17 cellular contexts compared by ENCODE assay signal in the genomic region with DNA sequence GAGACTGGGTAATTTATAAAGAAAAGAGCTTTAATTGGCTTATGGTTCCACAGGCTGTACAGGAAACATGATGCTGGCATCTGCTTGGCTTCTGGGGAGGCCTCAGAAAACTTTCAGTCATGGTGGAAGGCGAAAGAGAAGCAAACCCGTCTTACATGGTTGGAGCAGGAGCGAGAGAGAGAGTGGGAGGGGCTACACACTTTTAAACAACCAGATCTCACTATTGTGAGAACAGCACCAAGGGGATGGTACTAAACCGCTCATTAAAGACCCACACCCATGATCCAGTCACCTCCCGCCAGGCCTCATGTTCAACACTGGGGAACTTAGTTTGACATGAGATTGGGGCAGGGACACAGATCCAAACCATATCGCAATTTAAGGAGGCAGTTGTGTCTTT.
DNase-seq lines count a peak whose midpoint lies in the region; ATAC-seq, FAIRE-seq and TF ChIP-seq lines count a peak whose summit lies in the region.
"Had no signal": no experiment of that assay in that cellular context is flagged by ENCODE, and none has a peak within 500 bp of the region (broad histone marks: within the 10 kb centered on the region; RNA-seq: fewer than 3 reads in every experiment).

No MANE protein-coding gene starts in this region.

- H3K27ac Mint-ChIP-seq in H9 (0 out of 7 replicates have a peak overlapping the region, but pooled peaks of 1 of the 3 experiments have one; percentile 7), endodermal cell (peak overlapping the region; percentile 40)

- no peaks in the 10 kb centered on the region for H4K20me1 ChIP-seq in H9 (ENCODE audit: control insufficient read depth, insufficient read depth, insufficient read length)

- H3K36me3 ChIP-seq in endodermal cell (ENCODE audit: control insufficient read depth, insufficient read depth, low read length), result peaks cover 25% of the 10 kb centered on the region

- no peaks in the 10 kb centered on the region for H3K9me3 ChIP-seq in H9 (ENCODE audit: control insufficient read depth, low read depth, low read length)
- H3K9me3 ChIP-seq in endodermal cell (ENCODE audit: control insufficient read depth, low read length), result no peaks in the 10 kb centered on the region

- no peak overlapping the region for H2BK5ac ChIP-seq in H9 (ENCODE audit: insufficient read length, low read length)

- H4K8ac ChIP-seq in H9 (replicated peaks; ENCODE audit: insufficient read length, low read depth, low read length), result no peak overlapping the region

- WGBS in H9 (ENCODE audit: extremely low coverage, insufficient read length, low lambda C conversion rate), result no CpG with 5 or more reads among the region's 6 CpGs
- WGBS in endodermal cell (ENCODE audit: insufficient coverage in 1 of 2, insufficient read length in 1 of 2), 2 experiments, result 96 to 97% methylated on average over 5 to 6 of the region's 6 CpGs

- no peak overlapping the region for H3T11ph ChIP-seq in H9 (ENCODE audit: low read length)

- no peaks in the 10 kb centered on the region for H3K4me1 ChIP-seq in H9 (ENCODE audit: insufficient read depth, low read length)
- no peaks in the 10 kb centered on the region for H3K4me1 ChIP-seq in endodermal cell (ENCODE audit: control insufficient read depth, insufficient read depth, low read length)

- no peak overlapping the region for H3K18ac ChIP-seq in H9 (ENCODE audit: insufficient read length, low read depth, low read length)

- H3K36me3 Mint-ChIP-seq in H9 (ENCODE audit: insufficient read depth in 1 of 3, low read depth in 3 of 3) (peaks cover 2 to 12% (median 10%) of the 10 kb centered on the region in 3 experiments; a peak in 6 of 7 replicates), endodermal cell (ENCODE audit: low read depth) (peaks cover 33% of the 10 kb centered on the region)

- H3K23me2 ChIP-seq in H9 (ENCODE audit: insufficient read length, low read depth, low read length, poor library complexity, severe bottlenecking), result no peaks in the 10 kb centered on the region

- no peak overlapping the region for H2BK12ac ChIP-seq in H9 (ENCODE audit: insufficient read length, low read depth, low read length)

- no peak for DNase-seq in GM12892 (ENCODE audit: insufficient read length)
- DNase-seq in H9, result peak; percentile 25
- no peak for DNase-seq in endodermal cell
- no peak for DNase-seq in cardiac septum (ENCODE audit: low spot score)
- no peak for DNase-seq in NCI-H1105 (lab: John Stamatoyannopoulos, UW)
- DNase-seq: C1 segment of cervical spinal cord; Calu3; CD4-positive, alpha-beta memory T cell; COR-L47; DMS153; DND-41; GDM1; H7 had no signal

- H3K9me3 Mint-ChIP-seq in H9 (no peaks in the 10 kb centered on the region), endodermal cell (no peaks in the 10 kb centered on the region)

- intact Hi-C loops in cardiac septum (cut with DNase I), result no loop called here

- no peak overlapping the region for H3K9ac ChIP-seq in H9 (ENCODE audit: extremely low read depth, insufficient read length, low read length)
- H3K9ac ChIP-seq in endodermal cell (ENCODE audit: extremely low read depth, low read length, poor library complexity, severe bottlenecking), result no peak overlapping the region

- no peak overlapping the region for H2BK15ac ChIP-seq in H9 (ENCODE audit: low read depth, low read length)

- no peak overlapping the region for H2AFZ ChIP-seq in H9 (ENCODE audit: low read length)

- H3K4ac ChIP-seq in H9 (ENCODE audit: low read depth, low read length), result no peak overlapping the region

- peaks cover 5 to 9% of the 10 kb centered on the region in 2 experiments; a peak in 3 of 4 replicates for H3K4me1 Mint-ChIP-seq in H9
- no peaks in the 10 kb centered on the region for H3K4me1 Mint-ChIP-seq in endodermal cell

- H4K5ac ChIP-seq in H9 (ENCODE audit: insufficient read length, low read depth, low read length), result no peak overlapping the region

- H3K79me1 ChIP-seq in H9 (ENCODE audit: insufficient read depth, low read depth, low read length, poor library complexity, severe bottlenecking), result no peaks in the 10 kb centered on the region

- ATAC-seq in HG03175 (IDR thresholded peaks at IDR 0.05; ENCODE audit: unreplicated experiment), result no peak
- ATAC-seq: GM12878, HCT116 had no signal

- no peak overlapping the region for H3K4me2 ChIP-seq in H9 (ENCODE audit: insufficient read depth, insufficient read length, low read length)

- H2BK120ac ChIP-seq in H9 (ENCODE audit: low read depth, low read length, poor library complexity, severe bottlenecking), result no peak overlapping the region

- peak; percentile 67 for FAIRE-seq in GM12892 (lab: Jason Lieb, UNC)
- FAIRE-seq: GM12878, H1 had no signal

- H3K56ac ChIP-seq in H9 (ENCODE audit: insufficient read length, low read depth, low read length), result no peak overlapping the region

- TF ChIP-seq POLR2A in GM12892 (IDR thresholded peaks at IDR 0.05; ENCODE audit: low read depth, low read length), result no peak

- no peak for TF ChIP-seq CTCF in H9 (conservative IDR thresholded peaks at IDR 0.05)
- TF ChIP-seq CTCF in endodermal cell (conservative IDR thresholded peaks at IDR 0.05), result no peak

- H3K79me2 ChIP-seq in H9 (ENCODE audit: insufficient read depth, low read length), result no peaks in the 10 kb centered on the region

- H3K27ac ChIP-seq in H9 (ENCODE audit: insufficient read length, low read depth, low read length) (no peak overlapping the region), endodermal cell (ENCODE audit: low read depth, low read length) (no peak overlapping the region)

- no peak overlapping the region for H3K14ac ChIP-seq in H9 (ENCODE audit: insufficient read depth, low read length)

- H3K4me3 ChIP-seq in endodermal cell (ENCODE audit: low read length), result no peak overlapping the region
- H3K4me3 ChIP-seq: GM12878 had no signal

- no peak overlapping the region for H3K4me3 Mint-ChIP-seq in H9
- no peak overlapping the region for H3K4me3 Mint-ChIP-seq in endodermal cell
- H3K4me3 Mint-ChIP-seq: CD4-positive, alpha-beta memory T cell had no signal

- H3K27me3 ChIP-seq in H9 (ENCODE audit: insufficient read depth, low read length), result no peaks in the 10 kb centered on the region
- H3K27me3 ChIP-seq in endodermal cell (ENCODE audit: control insufficient read depth, insufficient read depth, low read length, poor library complexity, severe bottlenecking), result no peaks in the 10 kb centered on the region

- no peak overlapping the region for H2AK5ac ChIP-seq in H9 (ENCODE audit: insufficient read length, low read length)

- no peak overlapping the region for H3K23ac ChIP-seq in H9 (ENCODE audit: insufficient read length, low read depth, low read length)

- H3K27me3 Mint-ChIP-seq in H9 (ENCODE audit: low read depth) (no peaks in the 10 kb centered on the region), endodermal cell (ENCODE audit: insufficient read depth) (no peaks in the 10 kb centered on the region)
- H3K27me3 Mint-ChIP-seq: CD4-positive, alpha-beta memory T cell had no signal

- H4K91ac ChIP-seq in H9 (ENCODE audit: insufficient read length, low read depth, low read length), result no peak overlapping the region

- H2BK20ac ChIP-seq in H9 (ENCODE audit: low read depth, low read length, poor library complexity, severe bottlenecking), result no peak overlapping the region
